Comparison of ENCODE assay signal across 8 cellular contexts in the genomic region with DNA sequence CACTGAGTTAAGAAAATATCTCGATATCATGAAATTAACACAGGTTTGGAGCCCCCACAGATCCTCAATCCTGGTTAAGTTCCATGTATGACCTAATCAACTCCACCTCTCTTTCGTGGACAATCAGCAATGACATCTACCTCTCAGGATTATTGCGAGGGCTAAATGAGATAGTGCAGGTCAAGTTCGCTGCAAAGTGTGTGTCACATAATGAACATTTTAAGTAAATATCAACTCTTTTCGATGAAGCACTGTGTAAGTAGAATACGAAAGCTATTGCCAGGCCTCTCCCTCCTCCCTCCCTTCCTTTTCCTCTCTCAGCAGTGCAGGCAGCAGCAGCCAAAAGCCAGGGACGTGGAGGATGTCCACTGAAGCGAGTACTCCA. TPM values are rescaled to one million over a fixed set of nuclear protein-coding genes. Genes with fewer than 3 reads are reported as not detected.
DNase-seq lines count a peak whose midpoint lies in the region; ATAC-seq and TF ChIP-seq lines count a peak whose summit lies in the region.

No MANE protein-coding gene starts in this region.

- H4K91ac ChIP-seq in trophoblast cell (ENCODE audit: low read depth, low read length), result no peak overlapping the region

- no CpG with 5 or more reads among the region's 8 CpGs for WGBS in trophoblast cell (ENCODE audit: extremely low coverage, insufficient coverage, insufficient read length)

- H3K4me2 ChIP-seq in OCI-LY3 (ENCODE audit: low read length), result peak overlapping the region; percentile 94
- peak overlapping the region; percentile 42 for H3K4me2 ChIP-seq in trophoblast cell (ENCODE audit: low read length)

- H3K23ac ChIP-seq in trophoblast cell (ENCODE audit: low read length), result no peak overlapping the region

- H2AFZ ChIP-seq in OCI-LY3 (ENCODE audit: low read depth, low read length) (peak overlapping the region; percentile 99), trophoblast cell (ENCODE audit: insufficient read depth, low read length, poor library complexity) (peak overlapping the region; percentile 62)

- no peak overlapping the region for H2BK12ac ChIP-seq in trophoblast cell (ENCODE audit: low read length)

- H3K79me1 ChIP-seq in trophoblast cell (ENCODE audit: low read length), result peaks cover 16% of the 10 kb centered on the region

- H4K12ac ChIP-seq in trophoblast cell (ENCODE audit: low read depth, low read length), result no peak overlapping the region

- TF ChIP-seq CTCF in GM12864 (IDR thresholded peaks at IDR 0.05; ENCODE audit: low read depth, low read length, missing control alignments) (no peak), OCI-LY3 (IDR thresholded peaks at IDR 0.05; ENCODE audit: low read depth, low read length) (no peak), epithelial cell of esophagus (IDR thresholded peaks at IDR 0.05; ENCODE audit: insufficient read depth, low read depth, low read length, missing control alignments) (no peak)

- DNase-seq in GM12864 (ENCODE audit: low read depth) (no peak), epithelial cell of esophagus (ENCODE audit: low read depth) (no peak), trophoblast cell (no peak), NCI-H774 (lab: John Stamatoyannopoulos, UW) (no peak)

- peak overlapping the region; percentile 21 for H4K8ac ChIP-seq in trophoblast cell (ENCODE audit: low read depth, low read length)

- H3K9me3 ChIP-seq in OCI-LY3 (ENCODE audit: insufficient read depth, low read length) (no peaks in the 10 kb centered on the region), trophoblast cell (ENCODE audit: insufficient read depth, low read depth, low read length) (no peaks in the 10 kb centered on the region)

- ATAC-seq in HG03159 (IDR thresholded peaks at IDR 0.05; ENCODE audit: unreplicated experiment) (no peak), GM19395 (IDR thresholded peaks at IDR 0.05; ENCODE audit: unreplicated experiment) (no peak), GM21367 (IDR thresholded peaks at IDR 0.05; ENCODE audit: unreplicated experiment) (no peak)

- H3K18ac ChIP-seq in trophoblast cell (ENCODE audit: low read length), result no peak overlapping the region

- peak overlapping the region; percentile 26; the same call in 1 of the 2 replicates for H3K27ac ChIP-seq in OCI-LY3 (ENCODE audit: low read length)
- peak overlapping the region; percentile 21 for H3K27ac ChIP-seq in trophoblast cell (ENCODE audit: low read depth, low read length)

- no peaks in the 10 kb centered on the region for H3K27me3 ChIP-seq in OCI-LY3 (ENCODE audit: low read depth, low read length)
- H3K27me3 ChIP-seq in trophoblast cell (ENCODE audit: insufficient read depth, low read length), result no peaks in the 10 kb centered on the region

- H4K20me1 ChIP-seq in OCI-LY3 (ENCODE audit: insufficient read depth, low read length), result peaks cover 7% of the 10 kb centered on the region; the same call in 1 of the 2 replicates

- peak overlapping the region; percentile 74 for H3K4me3 ChIP-seq in GM12864 (ENCODE audit: low read depth, low read length)
- H3K4me3 ChIP-seq in OCI-LY3 (ENCODE audit: low read length), result peak overlapping the region; percentile 90
- peak overlapping the region; percentile 34 for H3K4me3 ChIP-seq in epithelial cell of esophagus (ENCODE audit: low read length)
- no peak overlapping the region for H3K4me3 ChIP-seq in trophoblast cell (ENCODE audit: low read depth, low read length)

- no peak overlapping the region for H2AK5ac ChIP-seq in trophoblast cell (ENCODE audit: low read length)

- H3K79me2 ChIP-seq in OCI-LY3 (ENCODE audit: low read length) (peaks cover 24% of the 10 kb centered on the region), trophoblast cell (ENCODE audit: control insufficient read depth, insufficient read depth, low read length, poor library complexity) (peaks cover 12% of the 10 kb centered on the region)

- H3K4ac ChIP-seq in trophoblast cell (ENCODE audit: low read depth, low read length), result no peak overlapping the region

- H3K4me1 ChIP-seq in OCI-LY3 (ENCODE audit: low read length), result peaks cover 32% of the 10 kb centered on the region
- peaks cover 0 to 2% of the 10 kb centered on the region in 2 experiments for H3K4me1 ChIP-seq in trophoblast cell (ENCODE audit: control insufficient read depth in 1 of 2, insufficient read depth in 2 of 2, low read length in 2 of 2)

- H3K36me3 ChIP-seq in OCI-LY3 (replicated peaks; ENCODE audit: low read depth, low read length) (no peaks in the 10 kb centered on the region), trophoblast cell (ENCODE audit: control insufficient read depth in 1 of 2, insufficient read depth in 2 of 2, low read length in 2 of 2) (no peaks in the 10 kb centered on the region)

- no peak overlapping the region for H3K14ac ChIP-seq in trophoblast cell (ENCODE audit: low read length)

- no peak overlapping the region for H2BK120ac ChIP-seq in trophoblast cell (ENCODE audit: insufficient read depth, low read length, poor library complexity)

- H2BK5ac ChIP-seq in trophoblast cell (ENCODE audit: low read depth, low read length, poor library complexity), result no peak overlapping the region

- H3K9ac ChIP-seq in OCI-LY3 (ENCODE audit: low read length), result peak overlapping the region; percentile 70
- no peak overlapping the region for H3K9ac ChIP-seq in trophoblast cell (ENCODE audit: low read length)

RNA-seq across cellular contexts. Expression of gene CAMSAP2, which starts 0.4 kb away (rescaled TPM):
- polyA plus RNA-seq in trophoblast cell (2013), result 61.0 and 62.4 TPM in 2 replicates
